ENCODE assay signal across 1 cellular context in the genomic region with DNA sequence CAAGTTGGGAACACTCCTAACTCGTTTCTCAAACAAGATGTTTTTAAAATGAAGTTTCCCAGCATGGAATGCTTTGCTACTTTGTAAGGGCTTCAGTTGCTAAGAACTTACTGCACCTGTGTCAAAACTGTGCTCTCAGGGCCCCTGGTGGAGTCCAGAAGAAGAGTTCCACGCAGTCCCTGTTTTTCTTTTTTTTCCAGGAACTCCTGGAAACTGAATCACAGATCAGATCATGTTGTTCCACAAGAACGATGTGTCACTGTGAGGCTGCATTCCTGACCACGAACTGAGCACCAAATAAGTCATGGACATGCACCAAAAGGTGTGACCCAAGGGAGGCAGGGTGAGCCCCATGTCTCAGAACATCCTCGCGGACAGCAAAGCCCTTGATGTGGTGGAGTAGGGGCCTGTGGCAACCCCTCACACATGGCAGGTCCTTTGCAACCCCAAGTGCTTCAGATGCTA.
TF ChIP-seq lines count a peak whose summit lies in the region.

No MANE protein-coding gene starts in this region.

TF ChIP-seq in K562, 482 proteins besides CTCF, POLR2A, EP300 and RAD21 (continued from another document and continues in another):
- TF ChIP-seq ZNF124 (CRISPR knock-in tag; IDR thresholded peaks at IDR 0.05) = no peak
- TF ChIP-seq MCM5 (IDR thresholded peaks at IDR 0.05; ENCODE audit: low read depth) = no peak
- TF ChIP-seq, protein P1, sequence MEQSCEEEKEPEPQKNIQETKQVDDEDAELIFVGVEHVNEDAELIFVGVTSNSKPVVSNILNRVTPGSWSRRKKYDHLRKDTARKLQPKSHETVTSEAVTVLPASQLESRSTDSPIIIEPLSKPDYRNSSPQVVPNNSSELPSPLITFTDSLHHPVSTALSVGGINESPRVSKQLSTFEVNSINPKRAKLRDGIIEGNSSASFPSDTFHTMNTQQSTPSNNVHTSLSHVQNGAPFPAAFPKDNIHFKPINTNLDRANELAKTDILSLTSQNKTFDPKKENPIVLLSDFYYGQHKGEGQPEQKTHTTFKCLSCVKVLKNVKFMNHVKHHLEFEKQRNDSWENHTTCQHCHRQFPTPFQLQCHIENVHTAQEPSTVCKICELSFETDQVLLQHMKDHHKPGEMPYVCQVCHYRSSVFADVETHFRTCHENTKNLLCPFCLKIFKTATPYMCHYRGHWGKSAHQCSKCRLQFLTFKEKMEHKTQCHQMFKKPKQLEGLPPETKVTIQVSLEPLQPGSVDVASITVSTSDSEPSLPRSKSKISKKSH (CRISPR knock-in tag; IDR thresholded peaks at IDR 0.05) = no peak
- TF ChIP-seq, protein P2, sequence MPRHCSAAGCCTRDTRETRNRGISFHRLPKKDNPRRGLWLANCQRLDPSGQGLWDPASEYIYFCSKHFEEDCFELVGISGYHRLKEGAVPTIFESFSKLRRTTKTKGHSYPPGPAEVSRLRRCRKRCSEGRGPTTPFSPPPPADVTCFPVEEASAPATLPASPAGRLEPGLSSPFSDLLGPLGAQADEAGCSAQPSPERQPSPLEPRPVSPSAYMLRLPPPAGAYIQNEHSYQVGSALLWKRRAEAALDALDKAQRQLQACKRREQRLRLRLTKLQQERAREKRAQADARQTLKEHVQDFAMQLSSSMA (CRISPR knock-in tag; IDR thresholded peaks at IDR 0.05) = no peak
- TF ChIP-seq ZNF764 (CRISPR knock-in tag; IDR thresholded peaks at IDR 0.05; ENCODE audit: low read depth) = no peak
- TF ChIP-seq FOXK2 (conservative IDR thresholded peaks at IDR 0.05 in 1 of 2, IDR thresholded peaks at IDR 0.05 in 1 of 2; ENCODE audit: low read depth in 2 of 2) = peak; percentile 46 to 47; a peak in 1 of 4 replicates
- no peak for TF ChIP-seq TAF7 (tag; IDR thresholded peaks at IDR 0.05)
- no peak for TF ChIP-seq STAG1 (CRISPR knock-in tag; IDR thresholded peaks at IDR 0.05; ENCODE audit: borderline replicate concordance)
- TF ChIP-seq NFIX (CRISPR knock-in tag; IDR thresholded peaks at IDR 0.05; ENCODE audit: low read depth) = no peak
- no peak for TF ChIP-seq HCFC1 (IDR thresholded peaks at IDR 0.05; ENCODE audit: low read depth, low read length)
- no peak for TF ChIP-seq LCOR (CRISPR knock-in tag; IDR thresholded peaks at IDR 0.05)
- peak; percentile 47; the same call in 1 of the 2 replicates for TF ChIP-seq ARID1B (IDR thresholded peaks at IDR 0.05)
- TF ChIP-seq, protein P3, sequence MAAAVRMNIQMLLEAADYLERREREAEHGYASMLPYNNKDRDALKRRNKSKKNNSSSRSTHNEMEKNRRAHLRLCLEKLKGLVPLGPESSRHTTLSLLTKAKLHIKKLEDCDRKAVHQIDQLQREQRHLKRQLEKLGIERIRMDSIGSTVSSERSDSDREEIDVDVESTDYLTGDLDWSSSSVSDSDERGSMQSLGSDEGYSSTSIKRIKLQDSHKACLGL (CRISPR knock-in tag; IDR thresholded peaks at IDR 0.05; ENCODE audit: borderline replicate concordance, poor library complexity, severe bottlenecking) = no peak
- no peak for TF ChIP-seq SMAD1 (IDR thresholded peaks at IDR 0.05; ENCODE audit: low read depth, low read length, partially characterized antibody)
- TF ChIP-seq, protein P4, sequence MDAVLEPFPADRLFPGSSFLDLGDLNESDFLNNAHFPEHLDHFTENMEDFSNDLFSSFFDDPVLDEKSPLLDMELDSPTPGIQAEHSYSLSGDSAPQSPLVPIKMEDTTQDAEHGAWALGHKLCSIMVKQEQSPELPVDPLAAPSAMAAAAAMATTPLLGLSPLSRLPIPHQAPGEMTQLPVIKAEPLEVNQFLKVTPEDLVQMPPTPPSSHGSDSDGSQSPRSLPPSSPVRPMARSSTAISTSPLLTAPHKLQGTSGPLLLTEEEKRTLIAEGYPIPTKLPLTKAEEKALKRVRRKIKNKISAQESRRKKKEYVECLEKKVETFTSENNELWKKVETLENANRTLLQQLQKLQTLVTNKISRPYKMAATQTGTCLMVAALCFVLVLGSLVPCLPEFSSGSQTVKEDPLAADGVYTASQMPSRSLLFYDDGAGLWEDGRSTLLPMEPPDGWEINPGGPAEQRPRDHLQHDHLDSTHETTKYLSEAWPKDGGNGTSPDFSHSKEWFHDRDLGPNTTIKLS (IDR thresholded peaks at IDR 0.05; ENCODE audit: borderline replicate concordance, low read depth) = no peak
- no peak for TF ChIP-seq MYNN (IDR thresholded peaks at IDR 0.05)
- TF ChIP-seq MYNN (CRISPR knock-in tag; IDR thresholded peaks at IDR 0.05) = no peak
- TF ChIP-seq, protein P5, sequence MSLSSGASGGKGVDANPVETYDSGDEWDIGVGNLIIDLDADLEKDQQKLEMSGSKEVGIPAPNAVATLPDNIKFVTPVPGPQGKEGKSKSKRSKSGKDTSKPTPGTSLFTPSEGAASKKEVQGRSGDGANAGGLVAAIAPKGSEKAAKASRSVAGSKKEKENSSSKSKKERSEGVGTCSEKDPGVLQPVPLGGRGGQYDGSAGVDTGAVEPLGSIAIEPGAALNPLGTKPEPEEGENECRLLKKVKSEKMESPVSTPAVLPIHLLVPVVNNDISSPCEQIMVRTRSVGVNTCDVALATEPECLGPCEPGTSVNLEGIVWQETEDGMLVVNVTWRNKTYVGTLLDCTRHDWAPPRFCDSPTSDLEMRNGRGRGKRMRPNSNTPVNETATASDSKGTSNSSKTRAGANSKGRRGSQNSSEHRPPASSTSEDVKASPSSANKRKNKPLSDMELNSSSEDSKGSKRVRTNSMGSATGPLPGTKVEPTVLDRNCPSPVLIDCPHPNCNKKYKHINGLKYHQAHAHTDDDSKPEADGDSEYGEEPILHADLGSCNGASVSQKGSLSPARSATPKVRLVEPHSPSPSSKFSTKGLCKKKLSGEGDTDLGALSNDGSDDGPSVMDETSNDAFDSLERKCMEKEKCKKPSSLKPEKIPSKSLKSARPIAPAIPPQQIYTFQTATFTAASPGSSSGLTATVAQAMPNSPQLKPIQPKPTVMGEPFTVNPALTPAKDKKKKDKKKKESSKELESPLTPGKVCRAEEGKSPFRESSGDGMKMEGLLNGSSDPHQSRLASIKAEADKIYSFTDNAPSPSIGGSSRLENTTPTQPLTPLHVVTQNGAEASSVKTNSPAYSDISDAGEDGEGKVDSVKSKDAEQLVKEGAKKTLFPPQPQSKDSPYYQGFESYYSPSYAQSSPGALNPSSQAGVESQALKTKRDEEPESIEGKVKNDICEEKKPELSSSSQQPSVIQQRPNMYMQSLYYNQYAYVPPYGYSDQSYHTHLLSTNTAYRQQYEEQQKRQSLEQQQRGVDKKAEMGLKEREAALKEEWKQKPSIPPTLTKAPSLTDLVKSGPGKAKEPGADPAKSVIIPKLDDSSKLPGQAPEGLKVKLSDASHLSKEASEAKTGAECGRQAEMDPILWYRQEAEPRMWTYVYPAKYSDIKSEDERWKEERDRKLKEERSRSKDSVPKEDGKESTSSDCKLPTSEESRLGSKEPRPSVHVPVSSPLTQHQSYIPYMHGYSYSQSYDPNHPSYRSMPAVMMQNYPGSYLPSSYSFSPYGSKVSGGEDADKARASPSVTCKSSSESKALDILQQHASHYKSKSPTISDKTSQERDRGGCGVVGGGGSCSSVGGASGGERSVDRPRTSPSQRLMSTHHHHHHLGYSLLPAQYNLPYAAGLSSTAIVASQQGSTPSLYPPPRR (CRISPR knock-in tag; IDR thresholded peaks at IDR 0.05; ENCODE audit: borderline replicate concordance) = no peak
- TF ChIP-seq MYC (IDR thresholded peaks at IDR 0.05; ENCODE audit: low read depth, low read length) = peak; percentile 39; the same call in 1 of the 2 replicates
- no peak for TF ChIP-seq MYC (CRISPR knock-in tag; IDR thresholded peaks at IDR 0.05; ENCODE audit: borderline replicate concordance, low read depth)
- TF ChIP-seq DMBX1 (CRISPR knock-in tag; IDR thresholded peaks at IDR 0.05; ENCODE audit: borderline replicate concordance) = no peak
- TF ChIP-seq POLR2H (tag; IDR thresholded peaks at IDR 0.05; ENCODE audit: low read depth) = no peak
- no peak for TF ChIP-seq CSDE1 (IDR thresholded peaks at IDR 0.05)
- TF ChIP-seq ZBTB8A (IDR thresholded peaks at IDR 0.05; ENCODE audit: partially characterized antibody) = no peak
- no peak for TF ChIP-seq CBX1 (IDR thresholded peaks at IDR 0.05; ENCODE audit: low read depth)
- TF ChIP-seq RBM25 (IDR thresholded peaks at IDR 0.05; ENCODE audit: low read depth, low read length, severe bottlenecking) = no peak
- TF ChIP-seq, protein P6, sequence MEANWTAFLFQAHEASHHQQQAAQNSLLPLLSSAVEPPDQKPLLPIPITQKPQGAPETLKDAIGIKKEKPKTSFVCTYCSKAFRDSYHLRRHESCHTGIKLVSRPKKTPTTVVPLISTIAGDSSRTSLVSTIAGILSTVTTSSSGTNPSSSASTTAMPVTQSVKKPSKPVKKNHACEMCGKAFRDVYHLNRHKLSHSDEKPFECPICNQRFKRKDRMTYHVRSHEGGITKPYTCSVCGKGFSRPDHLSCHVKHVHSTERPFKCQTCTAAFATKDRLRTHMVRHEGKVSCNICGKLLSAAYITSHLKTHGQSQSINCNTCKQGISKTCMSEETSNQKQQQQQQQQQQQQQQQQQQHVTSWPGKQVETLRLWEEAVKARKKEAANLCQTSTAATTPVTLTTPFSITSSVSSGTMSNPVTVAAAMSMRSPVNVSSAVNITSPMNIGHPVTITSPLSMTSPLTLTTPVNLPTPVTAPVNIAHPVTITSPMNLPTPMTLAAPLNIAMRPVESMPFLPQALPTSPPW (CRISPR knock-in tag; IDR thresholded peaks at IDR 0.05) = no peak
- no peak for TF ChIP-seq ZFP36 (IDR thresholded peaks at IDR 0.05; ENCODE audit: low read depth, low read length, partially characterized antibody)
- TF ChIP-seq TCFL5 (CRISPR knock-in tag; conservative IDR thresholded peaks at IDR 0.05) = no peak
- TF ChIP-seq DDX20 (tag; IDR thresholded peaks at IDR 0.05; ENCODE audit: low read depth) = no peak
- no peak for TF ChIP-seq ELF2 (CRISPR knock-in tag; IDR thresholded peaks at IDR 0.05)
- no peak for TF ChIP-seq PRMT5 (CRISPR knock-in tag; IDR thresholded peaks at IDR 0.05)
- TF ChIP-seq ZNF785 (CRISPR knock-in tag; IDR thresholded peaks at IDR 0.05) = no peak
- TF ChIP-seq CHCHD3 (CRISPR knock-in tag; IDR thresholded peaks at IDR 0.05) = no peak
- no peak for TF ChIP-seq MIER1 (IDR thresholded peaks at IDR 0.05; ENCODE audit: low read depth)
- TF ChIP-seq BRF1 (IDR thresholded peaks at IDR 0.05; ENCODE audit: borderline replicate concordance, extremely low read depth, insufficient read length) = no peak
- TF ChIP-seq, protein P7, sequence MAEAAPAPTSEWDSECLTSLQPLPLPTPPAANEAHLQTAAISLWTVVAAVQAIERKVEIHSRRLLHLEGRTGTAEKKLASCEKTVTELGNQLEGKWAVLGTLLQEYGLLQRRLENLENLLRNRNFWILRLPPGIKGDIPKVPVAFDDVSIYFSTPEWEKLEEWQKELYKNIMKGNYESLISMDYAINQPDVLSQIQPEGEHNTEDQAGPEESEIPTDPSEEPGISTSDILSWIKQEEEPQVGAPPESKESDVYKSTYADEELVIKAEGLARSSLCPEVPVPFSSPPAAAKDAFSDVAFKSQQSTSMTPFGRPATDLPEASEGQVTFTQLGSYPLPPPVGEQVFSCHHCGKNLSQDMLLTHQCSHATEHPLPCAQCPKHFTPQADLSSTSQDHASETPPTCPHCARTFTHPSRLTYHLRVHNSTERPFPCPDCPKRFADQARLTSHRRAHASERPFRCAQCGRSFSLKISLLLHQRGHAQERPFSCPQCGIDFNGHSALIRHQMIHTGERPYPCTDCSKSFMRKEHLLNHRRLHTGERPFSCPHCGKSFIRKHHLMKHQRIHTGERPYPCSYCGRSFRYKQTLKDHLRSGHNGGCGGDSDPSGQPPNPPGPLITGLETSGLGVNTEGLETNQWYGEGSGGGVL (CRISPR knock-in tag; IDR thresholded peaks at IDR 0.05) = no peak
- peak in 1 of 2 experiments; percentile 33; a peak in 2 of 4 replicates for TF ChIP-seq NRF1 (conservative IDR thresholded peaks at IDR 0.05 in 1 of 2, IDR thresholded peaks at IDR 0.05 in 1 of 2)
- no peak for TF ChIP-seq SIN3A (IDR thresholded peaks at IDR 0.05; ENCODE audit: borderline replicate concordance in 2 of 2, control insufficient read depth in 1 of 2, low read depth in 2 of 2, low read length in 2 of 2)
- TF ChIP-seq ESRRB (CRISPR knock-in tag; IDR thresholded peaks at IDR 0.05; ENCODE audit: borderline replicate concordance) = no peak
- TF ChIP-seq ZNF24 (IDR thresholded peaks at IDR 0.05) = no peak
- no peak for TF ChIP-seq SRSF7 (optimal IDR thresholded peaks at IDR 0.05; ENCODE audit: low read depth, low read length)
- TF ChIP-seq RBFOX2 (IDR thresholded peaks at IDR 0.05; ENCODE audit: low read depth, low read length) = no peak
- TF ChIP-seq ZC3H11A (IDR thresholded peaks at IDR 0.05; ENCODE audit: low read depth, low read length) = no peak
- TF ChIP-seq, protein P8, sequence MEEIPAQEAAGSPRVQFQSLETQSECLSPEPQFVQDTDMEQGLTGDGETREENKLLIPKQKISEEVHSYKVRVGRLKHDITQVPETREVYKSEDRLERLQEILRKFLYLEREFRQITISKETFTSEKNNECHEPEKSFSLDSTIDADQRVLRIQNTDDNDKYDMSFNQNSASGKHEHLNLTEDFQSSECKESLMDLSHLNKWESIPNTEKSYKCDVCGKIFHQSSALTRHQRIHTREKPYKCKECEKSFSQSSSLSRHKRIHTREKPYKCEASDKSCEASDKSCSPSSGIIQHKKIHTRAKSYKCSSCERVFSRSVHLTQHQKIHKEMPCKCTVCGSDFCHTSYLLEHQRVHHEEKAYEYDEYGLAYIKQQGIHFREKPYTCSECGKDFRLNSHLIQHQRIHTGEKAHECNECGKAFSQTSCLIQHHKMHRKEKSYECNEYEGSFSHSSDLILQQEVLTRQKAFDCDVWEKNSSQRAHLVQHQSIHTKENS (CRISPR knock-in tag; IDR thresholded peaks at IDR 0.05) = no peak
- no peak for TF ChIP-seq KAT2B (IDR thresholded peaks at IDR 0.05; ENCODE audit: low read depth, low read length)
- TF ChIP-seq GATA2 (CRISPR knock-in tag; IDR thresholded peaks at IDR 0.05) = no peak
- no peak for TF ChIP-seq CREM (IDR thresholded peaks at IDR 0.05; ENCODE audit: low read depth)
- TF ChIP-seq FOSL1 (tag; conservative IDR thresholded peaks at IDR 0.05) = peak; percentile 80
- TF ChIP-seq EZH2 (IDR thresholded peaks at IDR 0.05; ENCODE audit: borderline replicate concordance, low read depth, low read length) = no peak
- TF ChIP-seq HDAC3 (IDR thresholded peaks at IDR 0.05; ENCODE audit: borderline replicate concordance, partially characterized antibody) = no peak
- TF ChIP-seq BCOR (IDR thresholded peaks at IDR 0.05) = no peak
- no peak for TF ChIP-seq HIVEP1 (CRISPR knock-in tag; IDR thresholded peaks at IDR 0.05)
- TF ChIP-seq ZNF239 (CRISPR knock-in tag; IDR thresholded peaks at IDR 0.05) = no peak
- TF ChIP-seq RUNX1 (IDR thresholded peaks at IDR 0.05; ENCODE audit: low read depth) = no peak
- peak; percentile 35; the same call in 1 of the 2 replicates for TF ChIP-seq JUND (IDR thresholded peaks at IDR 0.05; ENCODE audit: borderline replicate concordance, low read depth, low read length)
- TF ChIP-seq JUND (tag; IDR thresholded peaks at IDR 0.05; ENCODE audit: borderline replicate concordance, low read depth, low read length) = peak; percentile 59; the same call in 1 of the 3 replicates
- no peak for TF ChIP-seq RAD51 (IDR thresholded peaks at IDR 0.05; ENCODE audit: borderline replicate concordance, low read depth)
- TF ChIP-seq ZNF584 (CRISPR knock-in tag; IDR thresholded peaks at IDR 0.05; ENCODE audit: low read depth) = no peak
- no peak for TF ChIP-seq OTX1 (CRISPR knock-in tag; IDR thresholded peaks at IDR 0.05)
